Comparison of ENCODE assay signal across 26 cellular contexts in the genomic region with DNA sequence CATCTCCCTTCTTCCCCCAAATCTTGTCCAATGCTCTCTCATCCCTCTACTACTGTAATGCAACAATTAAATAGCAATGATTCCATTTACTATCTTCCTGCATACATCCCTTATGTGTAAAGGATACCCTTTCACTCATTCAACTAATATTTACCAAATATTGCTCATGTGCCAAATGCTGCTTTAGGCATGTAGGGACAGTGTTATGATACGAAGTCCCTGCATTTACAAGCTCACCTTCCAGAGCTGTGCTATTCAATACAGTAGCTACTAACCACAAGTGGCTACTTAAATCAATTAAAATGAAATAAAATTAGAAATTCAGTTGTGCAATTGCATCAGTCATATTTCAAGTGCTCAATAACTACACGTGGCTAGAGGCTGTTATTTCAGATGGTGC. TPM values are rescaled to one million over a fixed set of nuclear protein-coding genes. Genes with fewer than 3 reads are reported as not detected.
A peak's percentile ranks its signal among the peaks of the same experiment; 100 is the strongest.
DNase-seq lines count a peak whose midpoint lies in the region; ATAC-seq, FAIRE-seq and TF ChIP-seq lines count a peak whose summit lies in the region.
"Had no signal": no experiment of that assay in that cellular context is flagged by ENCODE, and none has a peak within 500 bp of the region (broad histone marks: within the 10 kb centered on the region; RNA-seq: fewer than 3 reads in every experiment).

No MANE protein-coding gene starts in this region.

- TF ChIP-seq CTCF in bronchial epithelial cell (IDR thresholded peaks at IDR 0.05; ENCODE audit: insufficient read depth, low read length, severe bottlenecking) = no peak

- no peaks in the 10 kb centered on the region for H3K36me3 ChIP-seq in bronchial epithelial cell (ENCODE audit: control insufficient read depth, insufficient read depth, low read length)
- H3K36me3 ChIP-seq: BE2C, SJSA1 had no signal

- H3K4me3 ChIP-seq in bronchial epithelial cell (ENCODE audit: low read depth, low read length) = no peak overlapping the region
- H3K4me3 ChIP-seq: SJSA1 had no signal

- no peaks in the 10 kb centered on the region for H3K27me3 ChIP-seq in bronchial epithelial cell (ENCODE audit: control insufficient read depth, insufficient read depth, low read length)
- H3K27me3 ChIP-seq: SJSA1 had no signal

- no peak for FAIRE-seq in bronchial epithelial cell (lab: Jason Lieb, UNC)
- FAIRE-seq: HTR-8/SVneo had no signal

- ATAC-seq in GM19023 (IDR thresholded peaks at IDR 0.05; ENCODE audit: unreplicated experiment) = no peak
- ATAC-seq: HCT116 had no signal

- peak in 2 of 3 experiments; percentile 41 to 50 for DNase-seq in NCI-H1417 (lab: John Stamatoyannopoulos, UW)
- DNase-seq in NCI-H1417 treated with DMSO at 0.1 percent for 48 hours (lab: John Stamatoyannopoulos, UW) = no peak
- DNase-seq in NCI-H1105 treated with DMSO at 0.1 percent for 48 hours (lab: John Stamatoyannopoulos, UW) = peak; percentile 97
- peak; percentile 60 for DNase-seq in NCI-H2196 (lab: John Stamatoyannopoulos, UW; ENCODE audit: unreplicated experiment)
- DNase-seq in bronchial epithelial cell (ENCODE audit: low read depth) = peak; percentile 78
- DNase-seq in A172 (ENCODE audit: low spot score) = no peak
- no peak for DNase-seq in HPDE6-E6E7 (ENCODE audit: extremely low spot score)
- DNase-seq: ACHN; BE2C; Calu3; CD8-positive, alpha-beta memory T cell; KBM-7; MM.1S; NCI-H1436 treated with DMSO at 0.1 percent for 48 hours; NCI-H187 treated with DMSO at 0.1 percent for 48 hours; NCI-H2171; NCI-H446; NCI-H524 treated with DMSO at 0.1 percent for 48 hours; NCI-H774; Right ventricle myocardium superior; RPMI8226; T-helper 2 cell had no signal

RNA-seq across cellular contexts. Expression of a gene that starts 41.1 kb away (rescaled TPM):
- total RNA-seq in bronchial epithelial cell = 8.2 and 10.1 TPM in 2 replicates
- total RNA-seq in A172 (2014; rRNA removed; shearing (Covaris generic)) = 5.4 and 8.9 TPM in 2 replicates

Comparison
In these comparisons a context has a peak if more than half of its experiments do, and no peak if none do; other contexts are left out.
1. DNase-seq: peak in NCI-H1417 (2 of 3), NCI-H1105 treated with DMSO at 0.1 percent for 48 hours (single experiment), NCI-H2196 (single experiment) and bronchial epithelial cell (single experiment); none in NCI-H1417 treated with DMSO at 0.1 percent for 48 hours (single experiment), A172 (single experiment) and HPDE6-E6E7 (single experiment).